ENCODE assay signal across 1 cellular context in the genomic region with DNA sequence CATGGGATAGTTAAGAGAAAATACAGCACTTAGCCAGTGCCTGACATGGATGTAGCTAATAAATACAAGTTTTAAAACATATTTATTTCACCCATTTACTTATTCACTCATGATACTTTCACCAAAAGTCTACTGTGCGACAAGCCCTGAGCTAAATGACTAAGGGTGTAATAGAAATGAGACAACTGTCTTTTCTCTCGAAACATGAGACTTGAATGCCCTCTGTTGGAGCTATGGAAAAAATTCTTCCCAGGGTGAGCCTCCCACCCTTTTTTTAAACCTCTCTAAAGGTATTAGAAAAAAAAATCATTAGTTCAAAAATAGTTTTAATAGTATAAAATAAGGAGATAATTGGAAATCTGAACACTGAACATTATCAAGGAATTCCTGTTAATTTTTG.
TF ChIP-seq lines count a peak whose summit lies in the region.

No MANE protein-coding gene starts in this region.

TF ChIP-seq in H1, 55 proteins besides CTCF, POLR2A, EP300 and RAD21:
- TF ChIP-seq RXRA (IDR thresholded peaks at IDR 0.05; ENCODE audit: insufficient read depth, low read depth, low read length) (no peak), TEAD4 (IDR thresholded peaks at IDR 0.05; ENCODE audit: low read depth, low read length) (no peak), RNF2 (IDR thresholded peaks at IDR 0.05; ENCODE audit: borderline replicate concordance, low read depth, low read length, missing control alignments, poor library complexity, severe bottlenecking) (no peak), SIRT6 (IDR thresholded peaks at IDR 0.05; ENCODE audit: low read length) (no peak)
